Comparison of ENCODE assay signal across 14 cellular contexts in the genomic region with DNA sequence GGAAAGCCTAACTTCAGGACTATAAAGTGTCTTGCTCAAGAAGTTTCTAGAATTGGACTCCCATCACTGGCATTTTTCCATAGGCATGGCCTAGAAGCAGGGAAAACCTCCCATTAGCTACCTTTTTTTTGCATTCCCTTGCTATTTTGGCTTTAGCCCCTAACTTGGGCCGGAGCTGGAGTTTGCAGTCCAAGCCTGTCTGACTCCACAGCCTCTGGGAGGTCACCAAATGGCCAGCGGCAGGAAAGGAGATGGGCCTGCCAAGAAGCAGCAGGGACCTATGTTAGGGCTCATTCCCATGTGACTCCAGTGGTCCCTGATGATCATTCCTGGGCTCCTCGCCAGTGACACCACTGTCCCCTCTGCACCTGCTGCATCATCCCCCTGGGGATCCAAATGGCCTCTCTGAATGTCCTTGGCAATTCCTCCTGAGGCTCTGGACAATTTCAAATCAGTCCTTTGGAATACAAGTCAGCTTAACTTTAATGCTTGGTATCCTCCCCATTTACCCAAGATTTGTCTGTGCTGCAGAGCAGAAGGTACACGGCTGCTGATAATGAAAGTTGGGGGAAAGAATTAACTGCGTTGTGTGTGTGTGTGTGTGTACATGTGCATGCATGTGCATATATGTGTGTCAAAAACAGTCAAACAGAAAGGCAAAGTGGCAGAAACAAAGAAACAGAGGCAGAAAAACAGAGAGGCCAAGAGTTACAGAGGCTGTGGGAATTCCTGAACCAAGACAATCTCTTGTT.
DNase-seq lines count a peak whose midpoint lies in the region; ATAC-seq, FAIRE-seq and TF ChIP-seq lines count a peak whose summit lies in the region.
"Had no signal": no experiment of that assay in that cellular context is flagged by ENCODE, and none has a peak within 500 bp of the region (broad histone marks: within the 10 kb centered on the region; RNA-seq: fewer than 3 reads in every experiment).

No MANE protein-coding gene starts in this region.

- no peaks in the 10 kb centered on the region for H3K9me3 Mint-ChIP-seq in activated T-cell treated with anti-CD3 and anti-CD28 coated beads, Interleukin-2, amount 50 U/mL, for 24 hours

- DNase-seq in NCI-H1092 (lab: John Stamatoyannopoulos, UW) (peak; percentile 53), caudate nucleus (lab: John Stamatoyannopoulos, UW) (peak in 2 of 61 donors; percentile 9 to 27), kidney (peak; percentile 82), stomach (peak; percentile 26)
- DNase-seq in stimulated activated CD4-positive, alpha-beta T cell treated with anti-CD3 and anti-CD28 coated beads, Interleukin-4, amount 100 ng/mL, for 4 hours, result no peak
- no peak for DNase-seq in activated T-cell treated with anti-CD3 and anti-CD28 coated beads, Interleukin-2, amount 50 U/mL, for 24 hours
- DNase-seq in activated CD4-positive, alpha-beta T cell treated with anti-CD3 and anti-CD28 coated beads, Interleukin-2, amount 50 U/mL, for 4 hours, result no peak
- DNase-seq: CD4-positive, CD25-positive, alpha-beta regulatory T cell; MV-4-11; naive thymus-derived CD4-positive, alpha-beta T cell; NCI-H510A treated with DMSO at 0.1 percent for 48 hours; SHP77 treated with DMSO at 0.1 percent for 48 hours; stimulated activated CD4-positive, alpha-beta T cell treated with anti-CD3 and anti-CD28 coated beads, Interleukin-15, amount 100 ng/mL, for 24 hours had no signal

- intact Hi-C loops in kidney (cut with DNase I) (no loop called here), stomach (cut with DNase I; ENCODE audit: low total_unique reads) (no loop called here)

- ATAC-seq in HG02981 (IDR thresholded peaks at IDR 0.05; ENCODE audit: unreplicated experiment), result no peak
- ATAC-seq: naive thymus-derived CD4-positive, alpha-beta T cell had no signal

- no peaks in the 10 kb centered on the region for H3K27me3 ChIP-seq in stomach

- 61 to 75% (median 65%) methylated on average over 5 of the region's 5 CpGs for WGBS in stomach, 5 donors

- no peaks in the 10 kb centered on the region for H3K9me3 ChIP-seq in kidney (ENCODE audit: control insufficient read depth in 1 of 2, low read length in 2 of 2)
- no peaks in the 10 kb centered on the region for H3K9me3 ChIP-seq in stomach

- H3K4me3 ChIP-seq in kidney (ENCODE audit: low read length in 2 of 2) (no peak overlapping the region), stomach (no peak overlapping the region)

- peaks cover 15% of the 10 kb centered on the region for H3K27me3 Mint-ChIP-seq in activated T-cell treated with anti-CD3 and anti-CD28 coated beads, Interleukin-2, amount 50 U/mL, for 24 hours

- H3K4me1 Mint-ChIP-seq in activated T-cell treated with anti-CD3 and anti-CD28 coated beads, Interleukin-2, amount 50 U/mL, for 24 hours (ENCODE audit: low read depth), result peaks cover 61% of the 10 kb centered on the region

- FAIRE-seq in kidney (lab: Jason Lieb, UNC), result no peak

- H3K36me3 Mint-ChIP-seq in activated T-cell treated with anti-CD3 and anti-CD28 coated beads, Interleukin-2, amount 50 U/mL, for 24 hours (ENCODE audit: low read depth), result no peaks in the 10 kb centered on the region
- H3K36me3 Mint-ChIP-seq: CD4-positive, CD25-positive, alpha-beta regulatory T cell had no signal

- TF ChIP-seq CTCF in kidney (IDR thresholded peaks at IDR 0.05; ENCODE audit: borderline replicate concordance, extremely low read depth, insufficient read depth), result no peak
- TF ChIP-seq CTCF in stomach (IDR thresholded peaks at IDR 0.05), result no peak

- H3K27ac ChIP-seq in caudate nucleus (ENCODE audit: low read depth, low read length) (peak overlapping the region; percentile 67), kidney (ENCODE audit: low read depth in 2 of 2, low read length in 2 of 2) (no peak overlapping the region), stomach (peak overlapping the region in 4 of 5 donors; percentile 84 to 93 (median 88))

- no peak overlapping the region for H3K4me3 Mint-ChIP-seq in activated T-cell treated with anti-CD3 and anti-CD28 coated beads, Interleukin-2, amount 50 U/mL, for 24 hours
- H3K4me3 Mint-ChIP-seq: CD4-positive, CD25-positive, alpha-beta regulatory T cell had no signal

- no peak for TF ChIP-seq EP300 in stomach (IDR thresholded peaks at IDR 0.05)

- H3K27ac Mint-ChIP-seq in activated T-cell treated with anti-CD3 and anti-CD28 coated beads, Interleukin-2, amount 50 U/mL, for 24 hours, result no peak overlapping the region
- H3K27ac Mint-ChIP-seq: CD4-positive, CD25-positive, alpha-beta regulatory T cell had no signal

- H3K36me3 ChIP-seq in kidney (ENCODE audit: control insufficient read depth in 1 of 2, insufficient read depth in 2 of 2, low read length in 2 of 2) (no peaks in the 10 kb centered on the region), stomach (no peaks in the 10 kb centered on the region)

- H3K9ac ChIP-seq in kidney (ENCODE audit: low read length in 2 of 2), result no peak overlapping the region

- H3K4me1 ChIP-seq in kidney (ENCODE audit: control insufficient read depth in 1 of 2, insufficient read depth in 1 of 2, low read depth in 1 of 2, low read length in 2 of 2) (peaks cover 5 to 8% of the 10 kb centered on the region in 2 donors), stomach (peaks cover 38 to 91% (median 71%) of the 10 kb centered on the region in 4 donors)

- no peak for TF ChIP-seq POLR2A in stomach (IDR thresholded peaks at IDR 0.05)

Comparison
In these comparisons a context has a peak if more than half of its experiments do, and no peak if none do; other contexts are left out.
1. DNase-seq: peak in NCI-H1092 (single experiment), kidney (single experiment) and stomach (single experiment); none in stimulated activated CD4-positive, alpha-beta T cell treated with anti-CD3 and anti-CD28 coated beads, Interleukin-4, amount 100 ng/mL, for 4 hours (0 of 2), activated T-cell treated with anti-CD3 and anti-CD28 coated beads, Interleukin-2, amount 50 U/mL, for 24 hours (single experiment) and activated CD4-positive, alpha-beta T cell treated with anti-CD3 and anti-CD28 coated beads, Interleukin-2, amount 50 U/mL, for 4 hours (0 of 2).
2. H3K27ac ChIP-seq: peak in caudate nucleus (single experiment) and stomach (4 of 5); none in kidney (0 of 2).